Comparison of ENCODE assay signal across 1 cellular context in the genomic region with DNA sequence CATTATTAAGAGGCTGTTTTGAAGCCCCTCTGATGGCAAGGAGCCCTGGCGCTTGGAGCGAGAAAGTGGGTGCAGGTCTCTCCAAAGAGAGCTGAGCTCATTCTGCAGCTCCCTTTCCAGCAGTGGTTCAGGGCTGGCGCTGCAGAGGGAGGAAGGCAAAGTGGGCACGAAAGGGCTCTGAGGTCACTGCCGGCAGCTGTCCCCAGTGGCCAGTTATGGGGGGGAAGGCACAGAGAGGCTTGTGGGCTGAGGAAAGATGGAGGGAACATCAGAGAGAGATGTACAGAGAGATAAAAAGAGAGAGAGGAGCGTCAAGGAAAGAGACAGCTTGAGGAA.
TF ChIP-seq lines count a peak whose summit lies in the region.

No MANE protein-coding gene starts in this region.

TF ChIP-seq in GM23338, 12 proteins besides CTCF, POLR2A, EP300 and RAD21 (continued from another document):
- TF ChIP-seq ETS1 (IDR thresholded peaks at IDR 0.05) = no peak
TF ChIP-seq in GM23338: peak in this region for 1.
